Comparison of ENCODE assay signal across 12 cellular contexts in genomic region chr11:34977039-34977906, GRCh38.
DNase-seq lines count a peak whose midpoint lies in the region; ATAC-seq, FAIRE-seq and TF ChIP-seq lines count a peak whose summit lies in the region.
"Had no signal": no experiment of that assay in that cellular context is flagged by ENCODE, and none has a peak within 500 bp of the region (broad histone marks: within the 10 kb centered on the region; RNA-seq: fewer than 3 reads in every experiment).

No MANE protein-coding gene starts in this region.

- no CpG with 5 or more reads among the region's 6 CpGs for WGBS in mesendoderm (ENCODE audit: extremely low coverage, insufficient coverage, low lambda C conversion rate)
- WGBS in HepG2 (ENCODE audit: low lambda C conversion rate), result 80% methylated on average over 6 of the region's 6 CpGs

- H3K79me1 ChIP-seq in mesendoderm (ENCODE audit: low read length), result no peaks in the 10 kb centered on the region

- no peak overlapping the region for H2BK5ac ChIP-seq in mesendoderm (ENCODE audit: low read length)

- no peak for FAIRE-seq in HepG2 (lab: Jason Lieb, UNC)

- no TSS peak for BruUV-seq in HepG2 (replicated peaks; lab: Mats Ljungman, UMichigan)

- TF ChIP-seq EP300 in HepG2 (IDR thresholded peaks at IDR 0.05; ENCODE audit: low read depth in 2 of 2, low read length in 2 of 2) (no peak), HepG2 (CRISPR knock-in tag; IDR thresholded peaks at IDR 0.05; ENCODE audit: borderline replicate concordance) (no peak)

- intact Hi-C loops in HepG2 (cut with micrococcal nuclease; ENCODE audit: unreplicated experiment), result no loop called here

- no peak overlapping the region for H3K27ac ChIP-seq in mesendoderm (ENCODE audit: low read depth, low read length)
- H3K27ac ChIP-seq in HepG2 (ENCODE audit: extremely low read length, insufficient read depth, low read length), result no peak overlapping the region

- no peak for TF ChIP-seq CTCF in HepG2 (CRISPR knock-in tag; IDR thresholded peaks at IDR 0.05)

- ATAC-seq in HG03139 (IDR thresholded peaks at IDR 0.05; ENCODE audit: unreplicated experiment) (no peak), HG03378 (IDR thresholded peaks at IDR 0.05; ENCODE audit: unreplicated experiment) (no peak), HepG2 (no peak)

- H3K36me3 ChIP-seq in mesendoderm (ENCODE audit: control insufficient read depth, insufficient read depth, low read length), result no peaks in the 10 kb centered on the region
- peaks cover 3 to 55% of the 10 kb centered on the region in 2 experiments; a peak in 4 of 5 replicates for H3K36me3 ChIP-seq in HepG2 (replicated peaks in 1 of 2; ENCODE audit: control insufficient read depth in 1 of 2, insufficient read depth in 2 of 2, low read length in 2 of 2)

- H3K4ac ChIP-seq in mesendoderm (ENCODE audit: low read depth, low read length), result no peak overlapping the region

- no peak overlapping the region for H3K4me3 ChIP-seq in mesendoderm (ENCODE audit: low read length)
- no peak overlapping the region for H3K4me3 ChIP-seq in HepG2 (replicated peaks in 1 of 3; ENCODE audit: insufficient read depth in 1 of 3, low read depth in 2 of 3, low read length in 3 of 3)

- no peak overlapping the region for H4K5ac ChIP-seq in mesendoderm (ENCODE audit: low read length)

- no peaks in the 10 kb centered on the region for H4K20me1 ChIP-seq in HepG2 (ENCODE audit: insufficient read depth, low read length)

- H2AFZ ChIP-seq in HepG2 (ENCODE audit: low read length), result no peak overlapping the region

- H4K8ac ChIP-seq in mesendoderm (ENCODE audit: low read depth, low read length), result no peak overlapping the region

- no peak overlapping the region for H2BK120ac ChIP-seq in mesendoderm (ENCODE audit: low read depth, low read length)

- H3K9ac ChIP-seq in mesendoderm (ENCODE audit: low read length) (no peak overlapping the region), HepG2 (ENCODE audit: insufficient read depth, low read depth, low read length) (no peak overlapping the region)

- in situ Hi-C loops in T47D (cut with HindIII; ENCODE audit: low pct_unique_long_range_greater_than_20kb, low sequenced_read_pairs), result no loop called here
- in situ Hi-C loops in HepG2 (cut with HindIII; ENCODE audit: extremely low pct_ligation_motif_present, low pct_unique_long_range_greater_than_20kb), result no loop called here

- no peaks in the 10 kb centered on the region for H3K9me3 ChIP-seq in HepG2 (ENCODE audit: low read length)

- CTCF ChIA-PET in HepG2 (lab: Yijun Ruan, JAX; ENCODE audit: low intra/inter-chr PET ratio, low total read pairs), result no interaction called here

- no peak overlapping the region for H2BK15ac ChIP-seq in mesendoderm (replicated peaks; ENCODE audit: low read depth)

- H3K4me1 ChIP-seq in mesendoderm (ENCODE audit: control insufficient read depth, low read depth, low read length) (peaks cover 4% of the 10 kb centered on the region), HepG2 (ENCODE audit: insufficient read depth, low read length) (peaks cover 13% of the 10 kb centered on the region)

- TF ChIP-seq POLR2A in HepG2 (IDR thresholded peaks at IDR 0.05; ENCODE audit: insufficient read depth in 1 of 2, low read depth in 2 of 2, low read length in 2 of 2), result no peak

- DNase-seq in AG20443 (ENCODE audit: low spot score) (peak; percentile 31), LoVo (ENCODE audit: low spot score) (peak; percentile 19), T47D (ENCODE audit: low read depth in 1 of 2, low spot score in 1 of 2) (peak; percentile 22), mesendoderm (peak; percentile 85), HepG2 (ENCODE audit: low spot score) (no peak)
- DNase-seq in effector CD8-positive, alpha-beta T cell (lab: John Stamatoyannopoulos, UW), result no peak
- DNase-seq: activated T-cell treated with anti-CD3 and anti-CD28 coated beads, Interleukin-2, amount 50 U/mL, for 24 hours; DMS 273 treated with DMSO at 0.1 percent for 48 hours; endodermal cell; midbrain had no signal

- H3K4me2 ChIP-seq in mesendoderm (ENCODE audit: low read length) (no peak overlapping the region), HepG2 (ENCODE audit: low read depth, low read length) (no peak overlapping the region)

- POLR2A ChIA-PET in HepG2 (lab: Yijun Ruan, JAX), result no interaction called here

- H3K56ac ChIP-seq in mesendoderm (ENCODE audit: low read length), result no peak overlapping the region

- no peak overlapping the region for H3K23ac ChIP-seq in mesendoderm (ENCODE audit: low read length)

- H3K79me2 ChIP-seq in mesendoderm (ENCODE audit: control insufficient read depth, insufficient read depth, low read length) (no peaks in the 10 kb centered on the region), HepG2 (ENCODE audit: insufficient read depth, low read length) (no peaks in the 10 kb centered on the region)

- no peak for TF ChIP-seq RAD21 in HepG2 (CRISPR knock-in tag; IDR thresholded peaks at IDR 0.05)

- no peaks in the 10 kb centered on the region for H3K27me3 ChIP-seq in mesendoderm (ENCODE audit: insufficient read depth, low read length, poor library complexity)
- no peaks in the 10 kb centered on the region for H3K27me3 ChIP-seq in HepG2 (ENCODE audit: control insufficient read depth in 1 of 2, insufficient read depth in 2 of 2, low read length in 2 of 2)

- no peak overlapping the region for H3K18ac ChIP-seq in mesendoderm (ENCODE audit: low read length)

- H2AK5ac ChIP-seq in mesendoderm (ENCODE audit: low read length), result no peak overlapping the region

TF ChIP-seq in HepG2, 621 proteins besides CTCF, POLR2A, EP300 and RAD21 (continues in another document):
- no peak for TF ChIP-seq ELF3 (CRISPR knock-in tag; IDR thresholded peaks at IDR 0.05)
- TF ChIP-seq LRRFIP1 (CRISPR knock-in tag; conservative IDR thresholded peaks at IDR 0.05), result no peak
- no peak for TF ChIP-seq JARID2 (CRISPR knock-in tag; IDR thresholded peaks at IDR 0.05; ENCODE audit: insufficient replicate concordance)
- TF ChIP-seq STAT5B (CRISPR knock-in tag; IDR thresholded peaks at IDR 0.05), result no peak
- TF ChIP-seq PHB2 (IDR thresholded peaks at IDR 0.05; ENCODE audit: partially characterized antibody), result no peak
- no peak for TF ChIP-seq ZNF280B (CRISPR knock-in tag; IDR thresholded peaks at IDR 0.05; ENCODE audit: borderline replicate concordance)

Comparison
In these comparisons a context has a peak if more than half of its experiments do, and no peak if none do; other contexts are left out.
1. DNase-seq: peak in AG20443 (single experiment), LoVo (single experiment), T47D (2 of 2) and mesendoderm (single experiment); none in effector CD8-positive, alpha-beta T cell (single experiment) and HepG2 (single experiment).